Comparison of ENCODE assay signal across 1 cellular context in genomic region chr9:124495105-124496074, GRCh38.
TF ChIP-seq lines count a peak whose summit lies in the region.

No MANE protein-coding gene starts in this region.

TF ChIP-seq in GM12878, 131 proteins besides CTCF, POLR2A, EP300 and RAD21:
- no peak for TF ChIP-seq USF1 (IDR thresholded peaks at IDR 0.05; ENCODE audit: borderline replicate concordance, extremely low read length, insufficient read depth, low read depth, low read length)
- no peak for TF ChIP-seq GABPA (IDR thresholded peaks at IDR 0.05; ENCODE audit: low read depth)
- TF ChIP-seq ETV6 (conservative IDR thresholded peaks at IDR 0.05 in 1 of 2, IDR thresholded peaks at IDR 0.05 in 1 of 2; ENCODE audit: borderline replicate concordance in 1 of 2, low read depth in 1 of 2) = no peak
- TF ChIP-seq NFIC (IDR thresholded peaks at IDR 0.05; ENCODE audit: low read depth, low read length) = no peak
- TF ChIP-seq BCL11A (IDR thresholded peaks at IDR 0.05; ENCODE audit: low read depth, low read length) = no peak
- no peak for TF ChIP-seq SMAD1 (IDR thresholded peaks at IDR 0.05; ENCODE audit: low read depth, partially characterized antibody)
- no peak for TF ChIP-seq ZBTB40 (IDR thresholded peaks at IDR 0.05; ENCODE audit: borderline replicate concordance)
- TF ChIP-seq SREBF1 (IDR thresholded peaks at IDR 0.05; ENCODE audit: low read length) = no peak
- no peak for TF ChIP-seq MTA2 (IDR thresholded peaks at IDR 0.05; ENCODE audit: low read depth)
- TF ChIP-seq PAX8 (IDR thresholded peaks at IDR 0.05) = no peak
- no peak for TF ChIP-seq KDM1A (IDR thresholded peaks at IDR 0.05; ENCODE audit: borderline replicate concordance)
- TF ChIP-seq RCOR1 (conservative IDR thresholded peaks at IDR 0.05; ENCODE audit: low read depth, low read length) = no peak
TF ChIP-seq in GM12878: peak in this region for 0.
